9 cellular contexts compared by ENCODE assay signal in the genomic region with DNA sequence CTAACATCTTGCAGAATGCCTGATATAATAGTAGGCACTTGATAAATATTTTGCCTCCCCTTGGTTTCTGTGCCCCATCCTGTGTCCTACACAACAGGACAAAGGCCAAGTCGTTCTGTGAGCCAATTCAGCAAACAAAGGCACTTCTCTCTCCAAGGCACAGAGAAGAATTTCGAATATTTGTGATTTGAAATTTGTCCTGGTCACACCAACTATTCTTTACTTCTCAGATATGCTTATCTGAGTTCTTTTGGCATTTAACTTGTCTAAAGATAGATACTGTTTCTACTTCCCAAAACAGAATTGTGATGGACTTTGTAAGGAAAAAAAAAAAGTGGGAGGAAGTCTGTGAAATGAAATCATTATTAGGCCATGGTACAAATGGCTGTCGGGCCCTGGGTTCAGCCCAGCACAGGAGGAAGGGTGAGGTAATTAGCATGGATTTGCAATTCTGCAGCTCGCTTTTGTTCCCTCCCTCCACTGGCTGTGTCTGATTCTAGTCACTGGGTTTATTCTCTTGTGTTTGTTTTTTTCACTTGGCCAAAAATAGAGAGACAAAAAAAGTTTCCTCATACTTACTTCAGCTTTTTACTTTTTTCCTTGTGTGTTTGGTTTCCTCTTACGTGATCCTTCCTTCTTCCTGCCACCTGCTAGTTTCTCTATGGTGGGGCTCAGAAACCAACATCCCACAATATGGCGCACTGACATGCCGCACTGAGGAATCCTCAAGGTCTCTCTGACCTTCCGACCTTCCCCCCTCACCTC.
DNase-seq lines count a peak whose midpoint lies in the region; ATAC-seq, FAIRE-seq and TF ChIP-seq lines count a peak whose summit lies in the region.
"Had no signal": no experiment of that assay in that cellular context is flagged by ENCODE, and none has a peak within 500 bp of the region (broad histone marks: within the 10 kb centered on the region; RNA-seq: fewer than 3 reads in every experiment).

No MANE protein-coding gene starts in this region.

- FAIRE-seq in GM12892 (lab: Jason Lieb, UNC) (peak; percentile 48), H54 (lab: Jason Lieb, UNC) (no peak)
- FAIRE-seq: endometrium had no signal

- TF ChIP-seq POLR2A in GM12892 (IDR thresholded peaks at IDR 0.05; ENCODE audit: low read depth, low read length) (no peak), H54 (IDR thresholded peaks at IDR 0.05; ENCODE audit: low read depth, low read length) (no peak)

- DNase-seq in GM12892 (ENCODE audit: insufficient read length) (no peak), NAMALWA (ENCODE audit: low spot score) (peak; percentile 56), globus pallidus (ENCODE audit: low spot score) (peak; percentile 91), posterior cingulate gyrus (peak; percentile 38 to 90 (median 60)), H54 (ENCODE audit: insufficient read length, low spot score) (no peak)
- no peak for DNase-seq in activated effector memory CD4-positive, alpha-beta T cell treated with Interleukin-2 at 50 U/mL for 16 hours

- ATAC-seq in GM18907 (IDR thresholded peaks at IDR 0.05; ENCODE audit: unreplicated experiment) (no peak), HG03196 (IDR thresholded peaks at IDR 0.05; ENCODE audit: unreplicated experiment) (no peak)

- intact Hi-C loops in posterior cingulate gyrus (cut with DNase I): loop anchor here (10.0 kb wide), 1 partner anchor 105 kb away; no protein-coding TSS in a partner anchor

Comparison
In these comparisons a context has a peak if more than half of its experiments do, and no peak if none do; other contexts are left out.
1. DNase-seq: peak in NAMALWA (single experiment), globus pallidus (single experiment) and posterior cingulate gyrus (10 of 10); none in GM12892 (single experiment), H54 (single experiment) and activated effector memory CD4-positive, alpha-beta T cell treated with Interleukin-2 at 50 U/mL for 16 hours (single experiment).